In the genomic region with DNA sequence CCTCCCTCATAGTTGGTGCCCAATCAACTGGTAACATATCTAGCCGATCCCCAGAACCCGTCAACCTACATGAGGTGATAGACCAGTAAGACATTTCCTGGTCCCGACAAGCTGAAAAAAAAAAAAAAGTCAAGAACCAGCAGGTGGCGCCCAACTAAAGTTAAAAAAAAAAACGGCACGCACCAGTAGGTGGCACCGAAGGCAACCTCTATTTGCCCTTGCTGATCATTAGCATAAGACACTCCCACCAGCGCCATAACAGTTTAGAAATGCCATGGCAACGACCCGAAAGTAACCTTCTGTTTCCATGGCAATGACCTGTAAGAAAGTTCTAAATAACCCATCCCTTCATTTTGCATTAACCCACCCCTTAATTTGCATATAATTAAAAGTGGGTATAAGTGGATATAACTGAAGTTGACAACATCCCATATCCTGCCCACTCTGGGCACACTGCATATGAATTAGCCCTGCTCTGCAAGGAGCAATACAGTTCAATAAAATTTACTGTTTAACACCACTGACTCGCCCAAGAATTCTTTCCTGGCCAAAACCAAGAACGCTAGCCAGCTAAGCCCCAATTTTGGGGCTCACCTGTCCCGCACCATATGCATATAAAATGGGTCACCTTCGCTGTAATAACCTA, we compare ENCODE assay signal across 8 cellular contexts.
A peak's percentile ranks its signal among the peaks of the same experiment; 100 is the strongest.
DNase-seq lines count a peak whose midpoint lies in the region; ATAC-seq and TF ChIP-seq lines count a peak whose summit lies in the region.

No MANE protein-coding gene starts in this region.

- no peak overlapping the region for H3K27ac ChIP-seq in GM23248
- H3K27ac ChIP-seq in breast epithelium = no peak overlapping the region
- H3K27ac ChIP-seq in left lung = no peak overlapping the region
- peak overlapping the region in 1 of 2 donors; percentile 64 for H3K27ac ChIP-seq in thoracic aorta

- TF ChIP-seq EP300 in Ishikawa (IDR thresholded peaks at IDR 0.05; ENCODE audit: borderline replicate concordance) = no peak

- intact Hi-C loops in left cardiac atrium (cut with DNase I) = no loop called here
- intact Hi-C loops in cardiac septum (cut with DNase I) = no loop called here
- intact Hi-C loops in breast epithelium (cut with DNase I; ENCODE audit: low total_unique reads) = loop anchor here (10.0 kb wide), 1 partner anchor 1576 kb away; no protein-coding TSS in a partner anchor
- intact Hi-C loops in left lung (cut with DNase I) = no loop called here

- peak; percentile 51 for TF ChIP-seq RAD21 in Ishikawa (IDR thresholded peaks at IDR 0.05; ENCODE audit: low read depth)

- no peak for DNase-seq in left cardiac atrium
- no peak for DNase-seq in cardiac septum (ENCODE audit: low spot score)
- DNase-seq in GM23248 = peak; percentile 73
- peak; percentile 80 for DNase-seq in SK-MEL-5 (ENCODE audit: low read depth, low spot score)
- no peak for DNase-seq in breast epithelium (ENCODE audit: low spot score in 2 of 2)
- DNase-seq in left lung = no peak
- DNase-seq in thoracic aorta (ENCODE audit: low spot score) = no peak

- H4K20me1 ChIP-seq in GM23248 (ENCODE audit: insufficient read depth) = no peaks in the 10 kb centered on the region

- no peaks in the 10 kb centered on the region for H3K9me2 ChIP-seq in GM23248 (ENCODE audit: insufficient read depth)

- no peak overlapping the region for H2AFZ ChIP-seq in GM23248

- H3K36me3 ChIP-seq in GM23248 (ENCODE audit: low read depth) = no peaks in the 10 kb centered on the region
- H3K36me3 ChIP-seq in breast epithelium = no peaks in the 10 kb centered on the region
- no peaks in the 10 kb centered on the region for H3K36me3 ChIP-seq in left lung
- no peaks in the 10 kb centered on the region for H3K36me3 ChIP-seq in thoracic aorta

- no peaks in the 10 kb centered on the region for H3F3A ChIP-seq in GM23248 (ENCODE audit: insufficient read depth)

- in situ Hi-C loops in GM23248 (cut with MboI) (no loop called here), SK-MEL-5 (cut with HindIII; ENCODE audit: low pct_unique_long_range_greater_than_20kb, low sequenced_read_pairs) (no loop called here)

- no peak overlapping the region for H3K9ac ChIP-seq in GM23248

- no peak for TF ChIP-seq POLR2A in breast epithelium (IDR thresholded peaks at IDR 0.05)

- ATAC-seq in left cardiac atrium = peak; percentile 42 to 68
- ATAC-seq in left lung = peak; percentile 89
- ATAC-seq in thoracic aorta (ENCODE audit: insufficient number of reproducible peaks, low FRiP score, low read depth) = no peak

- 26 to 30% methylated on average over 12 to 14 of the region's 14 CpGs for WGBS in GM23248 (ENCODE audit: low coverage in 1 of 2, low lambda C conversion rate in 2 of 2, missing lambda C conversion rate in 2 of 2), 2 experiments

- H3K4me3 ChIP-seq in GM23248 (no peak overlapping the region), breast epithelium (no peak overlapping the region), left lung (no peak overlapping the region), thoracic aorta (no peak overlapping the region)

- H3K9me3 ChIP-seq in GM23248 (ENCODE audit: low read depth) (no peaks in the 10 kb centered on the region), breast epithelium (no peaks in the 10 kb centered on the region), left lung (no peaks in the 10 kb centered on the region), thoracic aorta (no peaks in the 10 kb centered on the region)

- no peaks in the 10 kb centered on the region for H3K27me3 ChIP-seq in GM23248 (replicated peaks; ENCODE audit: insufficient read depth)
- peaks cover 0 to 21% of the 10 kb centered on the region in 2 donors for H3K27me3 ChIP-seq in breast epithelium
- H3K27me3 ChIP-seq in left lung = no peaks in the 10 kb centered on the region
- no peaks in the 10 kb centered on the region for H3K27me3 ChIP-seq in thoracic aorta (replicated peaks; ENCODE audit: insufficient read depth)

- TF ChIP-seq CTCF in breast epithelium (IDR thresholded peaks at IDR 0.05) (peak in 2 of 3 donors; percentile 21 to 58), left lung (IDR thresholded peaks at IDR 0.05) (peak in 1 of 2 donors; percentile 33), thoracic aorta (IDR thresholded peaks at IDR 0.05) (peak; percentile 44)

- no peaks in the 10 kb centered on the region for H3K4me1 ChIP-seq in GM23248 (ENCODE audit: insufficient read depth)
- no peaks in the 10 kb centered on the region for H3K4me1 ChIP-seq in breast epithelium
- no peaks in the 10 kb centered on the region for H3K4me1 ChIP-seq in left lung
- peaks cover 0 to 6% of the 10 kb centered on the region in 2 donors for H3K4me1 ChIP-seq in thoracic aorta (ENCODE audit: control insufficient read depth in 1 of 2, low read depth in 2 of 2)

- H3K79me2 ChIP-seq in GM23248 (ENCODE audit: insufficient read depth) = no peaks in the 10 kb centered on the region

- H3K4me2 ChIP-seq in GM23248 (ENCODE audit: unreplicated experiment) = no peak overlapping the region

TF ChIP-seq in Ishikawa, 13 proteins besides CTCF, POLR2A, EP300 and RAD21:
- TF ChIP-seq CREB1 (IDR thresholded peaks at IDR 0.05; ENCODE audit: low read depth) (no peak), MAX (IDR thresholded peaks at IDR 0.05) (no peak), TCF12 (IDR thresholded peaks at IDR 0.05; ENCODE audit: low read depth) (no peak), FOXM1 (IDR thresholded peaks at IDR 0.05; ENCODE audit: borderline replicate concordance, low read depth) (no peak), YY1 (IDR thresholded peaks at IDR 0.05; ENCODE audit: low read depth) (no peak), TAF1 (IDR thresholded peaks at IDR 0.05; ENCODE audit: low read depth) (no peak), CEBPB (IDR thresholded peaks at IDR 0.05) (no peak), ZBTB7A (IDR thresholded peaks at IDR 0.05; ENCODE audit: low read depth) (no peak), EGR1 (IDR thresholded peaks at IDR 0.05) (no peak), TEAD4 (IDR thresholded peaks at IDR 0.05) (no peak), NFIC (IDR thresholded peaks at IDR 0.05) (no peak)
- TF ChIP-seq, protein P1, sequence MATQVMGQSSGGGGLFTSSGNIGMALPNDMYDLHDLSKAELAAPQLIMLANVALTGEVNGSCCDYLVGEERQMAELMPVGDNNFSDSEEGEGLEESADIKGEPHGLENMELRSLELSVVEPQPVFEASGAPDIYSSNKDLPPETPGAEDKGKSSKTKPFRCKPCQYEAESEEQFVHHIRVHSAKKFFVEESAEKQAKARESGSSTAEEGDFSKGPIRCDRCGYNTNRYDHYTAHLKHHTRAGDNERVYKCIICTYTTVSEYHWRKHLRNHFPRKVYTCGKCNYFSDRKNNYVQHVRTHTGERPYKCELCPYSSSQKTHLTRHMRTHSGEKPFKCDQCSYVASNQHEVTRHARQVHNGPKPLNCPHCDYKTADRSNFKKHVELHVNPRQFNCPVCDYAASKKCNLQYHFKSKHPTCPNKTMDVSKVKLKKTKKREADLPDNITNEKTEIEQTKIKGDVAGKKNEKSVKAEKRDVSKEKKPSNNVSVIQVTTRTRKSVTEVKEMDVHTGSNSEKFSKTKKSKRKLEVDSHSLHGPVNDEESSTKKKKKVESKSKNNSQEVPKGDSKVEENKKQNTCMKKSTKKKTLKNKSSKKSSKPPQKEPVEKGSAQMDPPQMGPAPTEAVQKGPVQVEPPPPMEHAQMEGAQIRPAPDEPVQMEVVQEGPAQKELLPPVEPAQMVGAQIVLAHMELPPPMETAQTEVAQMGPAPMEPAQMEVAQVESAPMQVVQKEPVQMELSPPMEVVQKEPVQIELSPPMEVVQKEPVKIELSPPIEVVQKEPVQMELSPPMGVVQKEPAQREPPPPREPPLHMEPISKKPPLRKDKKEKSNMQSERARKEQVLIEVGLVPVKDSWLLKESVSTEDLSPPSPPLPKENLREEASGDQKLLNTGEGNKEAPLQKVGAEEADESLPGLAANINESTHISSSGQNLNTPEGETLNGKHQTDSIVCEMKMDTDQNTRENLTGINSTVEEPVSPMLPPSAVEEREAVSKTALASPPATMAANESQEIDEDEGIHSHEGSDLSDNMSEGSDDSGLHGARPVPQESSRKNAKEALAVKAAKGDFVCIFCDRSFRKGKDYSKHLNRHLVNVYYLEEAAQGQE (IDR thresholded peaks at IDR 0.05; ENCODE audit: low read depth) = no peak
- TF ChIP-seq, protein P2, sequence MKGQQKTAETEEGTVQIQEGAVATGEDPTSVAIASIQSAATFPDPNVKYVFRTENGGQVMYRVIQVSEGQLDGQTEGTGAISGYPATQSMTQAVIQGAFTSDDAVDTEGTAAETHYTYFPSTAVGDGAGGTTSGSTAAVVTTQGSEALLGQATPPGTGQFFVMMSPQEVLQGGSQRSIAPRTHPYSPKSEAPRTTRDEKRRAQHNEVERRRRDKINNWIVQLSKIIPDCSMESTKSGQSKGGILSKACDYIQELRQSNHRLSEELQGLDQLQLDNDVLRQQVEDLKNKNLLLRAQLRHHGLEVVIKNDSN (IDR thresholded peaks at IDR 0.05) = no peak
TF ChIP-seq in Ishikawa: peak in this region for 0.

Comparison
In these comparisons a context has a peak if more than half of its experiments do, and no peak if none do; other contexts are left out.
1. DNase-seq: peak in GM23248 (single experiment) and SK-MEL-5 (single experiment); none in left cardiac atrium (single experiment), cardiac septum (single experiment), breast epithelium (0 of 2), left lung (0 of 2) and thoracic aorta (single experiment).